8 cellular contexts compared by ENCODE assay signal in genomic region chr16:14286381-14287230, GRCh38.
DNase-seq lines count a peak whose midpoint lies in the region; ATAC-seq lines count a peak whose summit lies in the region.

No MANE protein-coding gene starts in this region.

- peak; percentile 18 for ATAC-seq in HG03342 (IDR thresholded peaks at IDR 0.05; ENCODE audit: unreplicated experiment)
- peak; percentile 29 for ATAC-seq in left ventricle myocardium superior
- peak; percentile 76 for ATAC-seq in sciatic nerve

- H3K4me3 Mint-ChIP-seq in activated naive CD4-positive, alpha-beta T cell treated with anti-CD3 and anti-CD28 coated beads for 36 hours: peak overlapping the region; percentile 83

- DNase-seq in NOMO-1 treated with DMSO at 0.1 percent for 48 hours (lab: John Stamatoyannopoulos, UW; ENCODE audit: unreplicated experiment): peak; percentile 12
- DNase-seq in NOMO-1 treated with dmso at 0.1 percent for 144 hours (lab: John Stamatoyannopoulos, UW; ENCODE audit: unreplicated experiment): no peak
- DNase-seq in activated naive CD4-positive, alpha-beta T cell treated with anti-CD3 and anti-CD28 coated beads for 36 hours: peak; percentile 43
- no peak for DNase-seq in left ventricle myocardium superior
- DNase-seq in sciatic nerve (ENCODE audit: low spot score): no peak
- no peak for DNase-seq in cortex of kidney (lab: John Stamatoyannopoulos, UW)
- DNase-seq in DMS79 (lab: John Stamatoyannopoulos, UW): no peak

- H3K4me1 Mint-ChIP-seq in activated naive CD4-positive, alpha-beta T cell treated with anti-CD3 and anti-CD28 coated beads for 36 hours (ENCODE audit: low read depth): peaks cover 8% of the 10 kb centered on the region

- intact Hi-C loops in activated naive CD4-positive, alpha-beta T cell treated with anti-CD3 and anti-CD28 coated beads for 36 hours (cut with micrococcal nuclease): loop anchor here (1.0 to 5.0 kb wide), 5 partner anchors 15 to 349 kb away; partner anchors contain the start of genes BFAR, MRTFB and PARN
- intact Hi-C loops in left ventricle myocardium superior (cut with micrococcal nuclease): no loop called here
- intact Hi-C loops in sciatic nerve (cut with DNase I): loop anchor here (10.0 kb wide), 1 partner anchor 248 kb away; no protein-coding TSS in a partner anchor

- H3K36me3 Mint-ChIP-seq in activated naive CD4-positive, alpha-beta T cell treated with anti-CD3 and anti-CD28 coated beads for 36 hours (ENCODE audit: low read depth): peaks cover 2% of the 10 kb centered on the region

- H3K27ac Mint-ChIP-seq in activated naive CD4-positive, alpha-beta T cell treated with anti-CD3 and anti-CD28 coated beads for 36 hours: no peak overlapping the region

- H3K27me3 Mint-ChIP-seq in activated naive CD4-positive, alpha-beta T cell treated with anti-CD3 and anti-CD28 coated beads for 36 hours (ENCODE audit: low read depth): no peaks in the 10 kb centered on the region

- H3K9me3 Mint-ChIP-seq in activated naive CD4-positive, alpha-beta T cell treated with anti-CD3 and anti-CD28 coated beads for 36 hours: peaks cover 16% of the 10 kb centered on the region

- CTCF ChIA-PET in activated naive CD4-positive, alpha-beta T cell treated with anti-CD3 and anti-CD28 coated beads for 36 hours (lab: Charles Lee): interaction anchor here (0.6 to 1.6 kb wide), 6 partner anchors 17 to 367 kb away, joined by 4 to 7 read pairs (median 5); partner anchors contain the start of gene ERCC4

Comparison
In these comparisons a context has a peak if more than half of its experiments do, and no peak if none do; other contexts are left out.
1. DNase-seq: peak in NOMO-1 treated with DMSO at 0.1 percent for 48 hours (single experiment) and activated naive CD4-positive, alpha-beta T cell treated with anti-CD3 and anti-CD28 coated beads for 36 hours (single experiment); none in NOMO-1 treated with dmso at 0.1 percent for 144 hours (single experiment), left ventricle myocardium superior (single experiment), sciatic nerve (single experiment), cortex of kidney (single experiment) and DMS79 (single experiment).
2. ATAC-seq: peak in every context shown above with its lines; median percentile 76 in sciatic nerve; 29 in left ventricle myocardium superior; 18 in HG03342.